ENCODE assay signal across 9 cellular contexts in genomic region chr11:33869511-33870422, GRCh38. TPM values are rescaled to one million over a fixed set of nuclear protein-coding genes. Genes with fewer than 3 reads are reported as not detected.
DNase-seq lines count a peak whose midpoint lies in the region; ATAC-seq and TF ChIP-seq lines count a peak whose summit lies in the region.
"Had no signal": no experiment of that assay in that cellular context is flagged by ENCODE, and none has a peak within 500 bp of the region (broad histone marks: within the 10 kb centered on the region; RNA-seq: fewer than 3 reads in every experiment).

No MANE protein-coding gene starts in this region.

- peaks cover 65% of the 10 kb centered on the region for H3K27me3 ChIP-seq in iPS-18a (ENCODE audit: control insufficient read depth, insufficient read depth, low read length)

- DNase-seq in NCI-H1436 (lab: John Stamatoyannopoulos, UW) (peak; percentile 42), NCI-H1436 treated with DMSO at 0.1 percent for 48 hours (lab: John Stamatoyannopoulos, UW) (no peak), NCI-H774 (lab: John Stamatoyannopoulos, UW) (peak; percentile 29), astrocyte of the spinal cord (ENCODE audit: low read depth, low spot score) (peak; percentile 25), retinal pigment epithelial cell (ENCODE audit: low read depth) (no peak), mesenteric fat pad (ENCODE audit: low spot score) (no peak)

- no peak overlapping the region for H3K27ac ChIP-seq in iPS-18a (ENCODE audit: low read length)
- H3K27ac ChIP-seq: epithelial cell of prostate had no signal

- H3K4me3 ChIP-seq in astrocyte of the spinal cord (ENCODE audit: low read depth, low read length) (peak overlapping the region; percentile 50), iPS-18a (ENCODE audit: low read length) (peak overlapping the region; percentile 79), retinal pigment epithelial cell (ENCODE audit: low read length) (peak overlapping the region; percentile 49)

- H3K4me1 ChIP-seq in iPS-18a (ENCODE audit: control insufficient read depth, low read depth, low read length) = peaks cover 8% of the 10 kb centered on the region

- peak; percentile 53 for ATAC-seq in HG02852 (IDR thresholded peaks at IDR 0.05; ENCODE audit: unreplicated experiment)

- H3K9ac ChIP-seq in iPS-18a (ENCODE audit: low read length) = no peak overlapping the region

- TF ChIP-seq CTCF in astrocyte of the spinal cord (IDR thresholded peaks at IDR 0.05; ENCODE audit: low read depth, low read length) = no peak
- no peak for TF ChIP-seq CTCF in retinal pigment epithelial cell (conservative IDR thresholded peaks at IDR 0.05; ENCODE audit: low read depth, low read length)

- no peaks in the 10 kb centered on the region for H3K9me3 ChIP-seq in iPS-18a (ENCODE audit: control insufficient read depth, low read depth, low read length)

- H3K36me3 ChIP-seq in iPS-18a (ENCODE audit: control insufficient read depth, low read depth, low read length) = no peaks in the 10 kb centered on the region

- in situ Hi-C loops in astrocyte of the spinal cord (cut with HindIII; ENCODE audit: low sequenced_read_pairs) = no loop called here

RNA-seq across cellular contexts. Expression of gene LMO2, which starts 22.1 kb away (rescaled TPM):
- 27.3 TPM for total RNA-seq in mesenteric fat pad

Comparison
In these comparisons a context has a peak if more than half of its experiments do, and no peak if none do; other contexts are left out.
1. DNase-seq: peak in NCI-H1436 (single experiment), NCI-H774 (single experiment) and astrocyte of the spinal cord (single experiment); none in NCI-H1436 treated with DMSO at 0.1 percent for 48 hours (single experiment), retinal pigment epithelial cell (single experiment) and mesenteric fat pad (single experiment).
2. Peak in every context shown above with its lines, with median percentiles within 50 percentile points of each other: H3K4me3 ChIP-seq.